ENCODE assay signal across 8 cellular contexts in genomic region chr5:151773979-151774378, GRCh38. TPM values are rescaled to one million over a fixed set of nuclear protein-coding genes. Genes with fewer than 3 reads are reported as not detected.
DNase-seq lines count a peak whose midpoint lies in the region; ATAC-seq and TF ChIP-seq lines count a peak whose summit lies in the region.

No MANE protein-coding gene starts in this region.

- H3K27me3 ChIP-seq in Panc1 (ENCODE audit: control insufficient read depth, insufficient read depth, low read length): no peaks in the 10 kb centered on the region
- no peaks in the 10 kb centered on the region for H3K27me3 ChIP-seq in esophagus muscularis mucosa

- in situ Hi-C loops in Panc1 (cut with HindIII; ENCODE audit: low pct_unique_long_range_greater_than_20kb, low sequenced_read_pairs): no loop called here

- no peaks in the 10 kb centered on the region for H3K27me3 Mint-ChIP-seq in progenitor cell of endocrine pancreas

- H3K36me3 ChIP-seq in Panc1 (ENCODE audit: control insufficient read depth, insufficient read depth, low read length) (peaks cover 11% of the 10 kb centered on the region), esophagus muscularis mucosa (peaks cover 0 to 15% (median 5%) of the 10 kb centered on the region in 4 donors)

- H3K4me1 Mint-ChIP-seq in progenitor cell of endocrine pancreas (ENCODE audit: low read depth): peaks cover 51% of the 10 kb centered on the region

- ATAC-seq in Panc1: no peak
- ATAC-seq in HG02884 (IDR thresholded peaks at IDR 0.05; ENCODE audit: unreplicated experiment): no peak
- no peak for ATAC-seq in HG02798 (IDR thresholded peaks at IDR 0.05; ENCODE audit: poor library complexity, unreplicated experiment)

- no peak for TF ChIP-seq POLR2A in esophagus muscularis mucosa (IDR thresholded peaks at IDR 0.05; ENCODE audit: low read depth)

- H3K9me3 ChIP-seq in Panc1 (ENCODE audit: control insufficient read depth, insufficient read depth, low read depth, low read length): no peaks in the 10 kb centered on the region
- no peaks in the 10 kb centered on the region for H3K9me3 ChIP-seq in esophagus muscularis mucosa

- no peak for DNase-seq in GM12864 (ENCODE audit: low read depth)
- no peak for DNase-seq in Panc1 (ENCODE audit: low read depth, low spot score)
- DNase-seq in esophagus muscularis mucosa (ENCODE audit: extremely low spot score): no peak
- DNase-seq in progenitor cell of endocrine pancreas (ENCODE audit: low spot score, unreplicated experiment): no peak
- no peak for DNase-seq in NCI-H146 treated with DMSO at 0.1 percent for 48 hours (lab: John Stamatoyannopoulos, UW; ENCODE audit: unreplicated experiment)
- DNase-seq in posterior vena cava (ENCODE audit: low spot score): no peak

- CTCF ChIA-PET in Panc1 (lab: Charles Lee): no interaction called here

- POLR2A ChIA-PET in Panc1 (lab: Charles Lee): no interaction called here

- H3K4me3 Mint-ChIP-seq in progenitor cell of endocrine pancreas (ENCODE audit: low read depth): peak overlapping the region; percentile 89

- no peaks in the 10 kb centered on the region for H3K9me3 Mint-ChIP-seq in progenitor cell of endocrine pancreas (ENCODE audit: low read depth)

- H3K4me3 ChIP-seq in GM12864 (ENCODE audit: low read depth, low read length) (peak overlapping the region; percentile 92), Panc1 (ENCODE audit: low read depth in 2 of 2, low read length in 2 of 2) (peak overlapping the region; percentile 92 to 97), esophagus muscularis mucosa (peak overlapping the region; percentile 79 to 87 (median 83))

- H3K4me1 ChIP-seq in Panc1 (ENCODE audit: control insufficient read depth, insufficient read depth, low read length): peaks cover 24% of the 10 kb centered on the region
- H3K4me1 ChIP-seq in esophagus muscularis mucosa: peaks cover 51 to 74% (median 72%) of the 10 kb centered on the region in 4 donors

- intact Hi-C loops in Panc1 (cut with micrococcal nuclease; ENCODE audit: unreplicated experiment): no loop called here
- intact Hi-C loops in esophagus muscularis mucosa (cut with DNase I): no loop called here
- intact Hi-C loops in posterior vena cava (cut with DNase I): loop anchor here in 1 of 2 donors (5.0 kb wide), 1 partner anchor 1542 kb away; no protein-coding TSS in a partner anchor

- H3K27ac ChIP-seq in Panc1 (ENCODE audit: low read length): peak overlapping the region; percentile 88
- peak overlapping the region; percentile 92 to 96 (median 94) for H3K27ac ChIP-seq in esophagus muscularis mucosa (replicated peaks in 1 of 4)

- TF ChIP-seq CTCF in GM12864 (IDR thresholded peaks at IDR 0.05; ENCODE audit: low read depth, low read length, missing control alignments) (no peak), Panc1 (IDR thresholded peaks at IDR 0.05) (no peak), esophagus muscularis mucosa (IDR thresholded peaks at IDR 0.05) (no peak), progenitor cell of endocrine pancreas (IDR thresholded peaks at IDR 0.05; ENCODE audit: unreplicated experiment) (no peak)

- H3K36me3 Mint-ChIP-seq in progenitor cell of endocrine pancreas (ENCODE audit: insufficient read depth): peaks cover 13% of the 10 kb centered on the region

- WGBS in esophagus muscularis mucosa: 4% methylated on average over 4 of the region's 4 CpGs

- no peak for TF ChIP-seq EP300 in esophagus muscularis mucosa (IDR thresholded peaks at IDR 0.05)

- peak overlapping the region; percentile 80 for H3K27ac Mint-ChIP-seq in progenitor cell of endocrine pancreas

- no TSS peak for BruUV-seq in Panc1 (replicated peaks; lab: Mats Ljungman, UMichigan)

RNA-seq across cellular contexts. Expression of gene G3BP1, which starts 2.2 kb away (rescaled TPM):
- total RNA-seq in Panc1 (2021; ENCODE audit: unreplicated experiment) (290 TPM), esophagus muscularis mucosa (10 to 100 TPM; 49.8 to 75.5 (median 63.1) TPM), progenitor cell of endocrine pancreas (220 and 226 TPM in 2 replicates), posterior vena cava (100 to 1,000 TPM; 117 to 130 TPM)
- polyA plus RNA-seq in Panc1 (2012; ENCODE audit: insufficient read length): 138 TPM

RNA-seq across cellular contexts. Expression of gene ATOX1, which starts 15.5 kb away (rescaled TPM):
- total RNA-seq in Panc1 (2021; ENCODE audit: unreplicated experiment): 202 TPM
- 298 TPM for polyA plus RNA-seq in Panc1 (2012; ENCODE audit: insufficient read length)
- total RNA-seq in esophagus muscularis mucosa: 100 to 1,000 TPM; 101 to 144 (median 114) TPM
- total RNA-seq in progenitor cell of endocrine pancreas: 93.8 and 108 TPM in 2 replicates
- 10 to 100 TPM; 62.8 to 68.6 TPM for total RNA-seq in posterior vena cava
